8 cellular contexts compared by ENCODE assay signal in genomic region chr15:82810061-82810862, GRCh38. TPM values are rescaled to one million over a fixed set of nuclear protein-coding genes. Genes with fewer than 3 reads are reported as not detected.
DNase-seq lines count a peak whose midpoint lies in the region; ATAC-seq, FAIRE-seq and TF ChIP-seq lines count a peak whose summit lies in the region.

No MANE protein-coding gene starts in this region.

- dilution Hi-C loops in mammary epithelial cell (cut with HindIII; ENCODE audit: low sequenced_read_pairs): loop anchor here (5.0 kb wide), 1 partner anchor 58 kb away; no protein-coding TSS in a partner anchor
- dilution Hi-C loops in keratinocyte (cut with MboI; ENCODE audit: extremely low pct_ligation_motif_present, low sequenced_read_pairs): no loop called here

- no peaks in the 10 kb centered on the region for H3K27me3 ChIP-seq in BLaER1 treated with 17β-estradiol and CSF1 and Interleukin-3, amounts not matched to agents 10 nM and 100 nM
- H3K27me3 ChIP-seq in SU-DHL-6 (ENCODE audit: low read length) (no peaks in the 10 kb centered on the region), mammary epithelial cell (ENCODE audit: insufficient read depth, low read length) (no peaks in the 10 kb centered on the region), keratinocyte (ENCODE audit: control insufficient read depth, extremely low read depth, insufficient read depth, low read length) (no peaks in the 10 kb centered on the region)

- H3F3A ChIP-seq in SU-DHL-6 (ENCODE audit: insufficient read depth): peaks cover 41% of the 10 kb centered on the region

- CTCF ChIA-PET in mammary epithelial cell (lab: Charles Lee; ENCODE audit: low non-redundant PET): no interaction called here

- WGBS in mammary epithelial cell (ENCODE audit: low coverage, missing lambda C conversion rate): 0% methylated on average over 4 of the region's 80 CpGs

- DNase-seq in mammary epithelial cell: peak; percentile 48
- DNase-seq in keratinocyte (ENCODE audit: low read depth, low spot score): no peak
- DNase-seq in stimulated activated CD4-positive, alpha-beta T cell treated with anti-CD3 and anti-CD28 coated beads, TNF-alpha, amount 100 ng/mL, for 24 hours (ENCODE audit: low read depth in 3 of 3): peak in 2 of 3 experiments; percentile 8 to 21

- peaks cover 40 to 59% (median 52%) of the 10 kb centered on the region in 10 experiments for H3K4me1 ChIP-seq in BLaER1 treated with 17β-estradiol and CSF1 and Interleukin-3, amounts not matched to agents 10 nM and 100 nM
- peaks cover 10% of the 10 kb centered on the region for H3K4me1 ChIP-seq in mammary epithelial cell (ENCODE audit: insufficient read depth, low read length)
- H3K4me1 ChIP-seq in keratinocyte (ENCODE audit: control insufficient read depth, extremely low read depth, insufficient read depth, low read length): peaks cover 6% of the 10 kb centered on the region

- peak overlapping the region; percentile 67 to 93 (median 85) for H3K4me2 ChIP-seq in BLaER1 treated with 17β-estradiol and CSF1 and Interleukin-3, amounts not matched to agents 10 nM and 100 nM
- H3K4me2 ChIP-seq in SU-DHL-6 (ENCODE audit: low read depth, low read length, poor library complexity, severe bottlenecking) (peak overlapping the region; percentile 85), mammary epithelial cell (ENCODE audit: insufficient read depth, low read depth, low read length) (peak overlapping the region; percentile 79), keratinocyte (ENCODE audit: control insufficient read depth, extremely low read depth, insufficient read depth, low read depth, low read length) (peak overlapping the region; percentile 70)

- H3K9me3 ChIP-seq in BLaER1 treated with 17β-estradiol and CSF1 and Interleukin-3, amounts not matched to agents 10 nM and 100 nM (replicated peaks in 1 of 11): no peaks in the 10 kb centered on the region
- no peaks in the 10 kb centered on the region for H3K9me3 ChIP-seq in SU-DHL-6 (ENCODE audit: insufficient read depth, low read length)
- no peaks in the 10 kb centered on the region for H3K9me3 ChIP-seq in mammary epithelial cell (replicated peaks; ENCODE audit: insufficient read depth, low read length)
- H3K9me3 ChIP-seq in keratinocyte (ENCODE audit: control insufficient read depth, low read depth, low read length): no peaks in the 10 kb centered on the region

- intact Hi-C loops in mammary epithelial cell (cut with micrococcal nuclease): loop anchor here (1.0 to 5.0 kb wide), 3 partner anchors 59 to 270 kb away; partner anchors contain the start of genes CPEB1 and RPS17

- peaks cover 20 to 34% (median 30%) of the 10 kb centered on the region in 11 experiments for H3K36me3 ChIP-seq in BLaER1 treated with 17β-estradiol and CSF1 and Interleukin-3, amounts not matched to agents 10 nM and 100 nM
- H3K36me3 ChIP-seq in SU-DHL-6 (ENCODE audit: low read length): peaks cover 15% of the 10 kb centered on the region
- peaks cover 12% of the 10 kb centered on the region for H3K36me3 ChIP-seq in mammary epithelial cell (ENCODE audit: insufficient read depth, low read length)
- H3K36me3 ChIP-seq in keratinocyte (ENCODE audit: control insufficient read depth in 2 of 2, extremely low read depth in 1 of 2, insufficient read depth in 2 of 2, low read length in 2 of 2): peaks cover 4 to 12% of the 10 kb centered on the region in 2 experiments

- peak overlapping the region; percentile 94 to 100 (median 99) for H3K27ac ChIP-seq in BLaER1 treated with 17β-estradiol and CSF1 and Interleukin-3, amounts not matched to agents 10 nM and 100 nM
- peak overlapping the region; percentile 96 for H3K27ac ChIP-seq in SU-DHL-6 (ENCODE audit: low read depth, low read length)
- peak overlapping the region; percentile 95 for H3K27ac ChIP-seq in mammary epithelial cell (ENCODE audit: insufficient read depth, low read depth, low read length)
- peak overlapping the region; percentile 92 for H3K27ac ChIP-seq in keratinocyte (ENCODE audit: control insufficient read depth, insufficient read depth, low read length)

- no TSS peak for BruUV-seq in mammary epithelial cell (replicated peaks; lab: Mats Ljungman, UMichigan)

- no peaks in the 10 kb centered on the region for H3K9me1 ChIP-seq in keratinocyte (ENCODE audit: control insufficient read depth, extremely low read depth, insufficient read depth, low read length)

- no peak for FAIRE-seq in keratinocyte (lab: Jason Lieb, UNC)

- peaks cover 16 to 51% (median 39%) of the 10 kb centered on the region in 11 experiments; a peak in 20 of 22 replicates for H4K20me1 ChIP-seq in BLaER1 treated with 17β-estradiol and CSF1 and Interleukin-3, amounts not matched to agents 10 nM and 100 nM
- H4K20me1 ChIP-seq in SU-DHL-6 (ENCODE audit: low read depth, low read length): peaks cover 8% of the 10 kb centered on the region; the same call in 1 of the 2 replicates
- no peaks in the 10 kb centered on the region for H4K20me1 ChIP-seq in mammary epithelial cell (ENCODE audit: insufficient read depth, low read length)
- H4K20me1 ChIP-seq in keratinocyte (ENCODE audit: control insufficient read depth, extremely low read depth, insufficient read depth, low read length): no peaks in the 10 kb centered on the region

- ATAC-seq in GM19351 (IDR thresholded peaks at IDR 0.05; ENCODE audit: unreplicated experiment) (peak; percentile 15), HG03469 (IDR thresholded peaks at IDR 0.05; ENCODE audit: unreplicated experiment) (peak; percentile 10), HG03378 (IDR thresholded peaks at IDR 0.05; ENCODE audit: unreplicated experiment) (no peak)

- in situ Hi-C loops in mammary epithelial cell (cut with MboI; ENCODE audit: low sequenced_read_pairs in 2 of 2): no loop called here

- peak overlapping the region; percentile 94 to 100 (median 98) for H3K9ac ChIP-seq in BLaER1 treated with 17β-estradiol and CSF1 and Interleukin-3, amounts not matched to agents 10 nM and 100 nM
- H3K9ac ChIP-seq in SU-DHL-6 (ENCODE audit: low read length): peak overlapping the region; percentile 88
- H3K9ac ChIP-seq in mammary epithelial cell (ENCODE audit: insufficient read depth, low read length): peak overlapping the region; percentile 93
- peak overlapping the region; percentile 97 for H3K9ac ChIP-seq in keratinocyte (ENCODE audit: control insufficient read depth, extremely low read depth, insufficient read depth, low read length)

- peaks cover 44% of the 10 kb centered on the region for H3K79me2 ChIP-seq in SU-DHL-6 (ENCODE audit: insufficient read depth, low read length)
- peaks cover 52% of the 10 kb centered on the region for H3K79me2 ChIP-seq in mammary epithelial cell (ENCODE audit: insufficient read depth, low read length)
- H3K79me2 ChIP-seq in keratinocyte (ENCODE audit: control insufficient read depth, insufficient read depth, low read length): peaks cover 45% of the 10 kb centered on the region

- no peaks in the 10 kb centered on the region for H3K9me2 ChIP-seq in SU-DHL-6 (replicated peaks; ENCODE audit: insufficient read depth, low read length)

- no peak for TF ChIP-seq CTCF in SU-DHL-6 (IDR thresholded peaks at IDR 0.05; ENCODE audit: insufficient read depth, low read length, poor library complexity, severe bottlenecking)
- no peak for TF ChIP-seq CTCF in mammary epithelial cell (conservative IDR thresholded peaks at IDR 0.05 in 1 of 2, IDR thresholded peaks at IDR 0.05 in 1 of 2; ENCODE audit: extremely low read depth in 1 of 2, insufficient read depth in 1 of 2, low read depth in 1 of 2, low read length in 2 of 2)
- TF ChIP-seq CTCF in keratinocyte (optimal IDR thresholded peaks at IDR 0.05 in 1 of 3, IDR thresholded peaks at IDR 0.05 in 1 of 3, conservative IDR thresholded peaks at IDR 0.05 in 1 of 3; ENCODE audit: extremely low read depth in 1 of 3, insufficient read depth in 2 of 3, low read length in 3 of 3): no peak

- peak overlapping the region; percentile 88 to 99 (median 98) for H3K4me3 ChIP-seq in BLaER1 treated with 17β-estradiol and CSF1 and Interleukin-3, amounts not matched to agents 10 nM and 100 nM
- peak overlapping the region; percentile 71 for H3K4me3 ChIP-seq in SU-DHL-6 (ENCODE audit: insufficient read depth, low read length, poor library complexity, severe bottlenecking)
- H3K4me3 ChIP-seq in mammary epithelial cell (replicated peaks in 1 of 3; ENCODE audit: insufficient read depth in 1 of 3, low read depth in 2 of 3, low read length in 3 of 3): peak overlapping the region; percentile 92 to 97 (median 96)
- H3K4me3 ChIP-seq in keratinocyte (ENCODE audit: control insufficient read depth in 2 of 3, extremely low read depth in 1 of 3, insufficient read depth in 2 of 3, low read depth in 1 of 3, low read length in 3 of 3): peak overlapping the region; percentile 94 to 98 (median 97)

- no peak overlapping the region for H2AFZ ChIP-seq in SU-DHL-6 (ENCODE audit: low read depth, low read length, severe bottlenecking)
- H2AFZ ChIP-seq in mammary epithelial cell (ENCODE audit: low read depth, low read length): peak overlapping the region; percentile 96
- H2AFZ ChIP-seq in keratinocyte (ENCODE audit: control insufficient read depth, low read length): peak overlapping the region; percentile 64

RNA-seq across cellular contexts. Expression of gene WHAMM, which starts 0.8 kb away (rescaled TPM):
- 1 to 10 TPM; 7.3 to 8.6 TPM for total RNA-seq in mammary epithelial cell
- polyA plus RNA-seq in mammary epithelial cell (4.3 TPM), keratinocyte (3.6 to 6.0 TPM (median 4.7 TPM) in 3 replicates)
- polyA minus RNA-seq in mammary epithelial cell (5.4 TPM), keratinocyte (1.7 to 2.9 TPM (median 2.2 TPM) in 3 replicates)
- polyA plus RNA-seq in keratinocyte (2011; ENCODE audit: low read depth): 42.0 TPM
- 4.4 and 4.5 TPM in 2 replicates for polyA plus RNA-seq in keratinocyte (2011; cell fraction: cytosol; rRNA removed)
- polyA plus RNA-seq in keratinocyte (2011; cell fraction: nucleus; rRNA removed): 8.7 and 9.3 TPM in 2 replicates
- 4.8 and 7.2 TPM in 2 replicates for polyA plus RNA-seq in keratinocyte (2012; ENCODE audit: low replicate concordance)
- polyA minus RNA-seq in keratinocyte (2011; cell fraction: cytosol; rRNA and poly(A)+ RNA removed): 2.1 TPM
- 2.5 and 2.9 TPM in 2 replicates for polyA minus RNA-seq in keratinocyte (2011; cell fraction: nucleus; rRNA and poly(A)+ RNA removed)

RNA-seq across cellular contexts. Expression of gene FSD2, which starts 4.4 kb away (rescaled TPM):
- under 1 TPM in 1 of 2 donors, not detected in 1; under 0.01 TPM for total RNA-seq in mammary epithelial cell
- not detected for polyA plus RNA-seq in mammary epithelial cell
- polyA minus RNA-seq in mammary epithelial cell: not detected
- not detected in 3 replicates for polyA plus RNA-seq in keratinocyte
- not detected for polyA plus RNA-seq in keratinocyte (2011; ENCODE audit: low read depth)
- polyA plus RNA-seq in keratinocyte (2011; cell fraction: cytosol; rRNA removed): not detected in 2 replicates
- not detected in 2 replicates for polyA plus RNA-seq in keratinocyte (2011; cell fraction: nucleus; rRNA removed)
- 0.01 and 0.10 TPM in 2 replicates for polyA plus RNA-seq in keratinocyte (2012; ENCODE audit: low replicate concordance)
- polyA minus RNA-seq in keratinocyte: not detected in 3 replicates
- polyA minus RNA-seq in keratinocyte (2011; cell fraction: cytosol; rRNA and poly(A)+ RNA removed): not detected
- polyA minus RNA-seq in keratinocyte (2011; cell fraction: nucleus; rRNA and poly(A)+ RNA removed): not detected in 2 replicates
